Comparison of ENCODE assay signal across 9 cellular contexts in the genomic region with DNA sequence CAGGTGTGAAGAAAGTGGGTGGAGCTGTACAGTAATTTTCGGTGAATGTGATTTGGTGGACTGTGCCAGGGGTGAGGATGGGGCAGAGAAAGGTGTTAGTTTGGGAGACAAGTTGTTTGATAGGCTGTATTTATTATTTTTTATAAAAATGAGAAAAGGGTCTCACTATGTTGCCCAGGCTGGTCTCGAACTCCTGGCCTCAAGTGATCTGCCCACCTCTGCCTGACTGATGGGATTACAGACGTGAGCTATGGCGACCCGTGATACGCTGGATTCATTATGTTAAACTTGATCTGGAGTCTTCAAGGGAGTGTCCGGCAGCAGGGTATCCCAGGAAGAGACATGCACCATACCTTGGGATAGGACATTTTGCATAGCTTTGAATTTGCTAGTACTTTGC. TPM values are rescaled to one million over a fixed set of nuclear protein-coding genes. Genes with fewer than 3 reads are reported as not detected.
DNase-seq lines count a peak whose midpoint lies in the region; ATAC-seq and TF ChIP-seq lines count a peak whose summit lies in the region.
"Had no signal": no experiment of that assay in that cellular context is flagged by ENCODE, and none has a peak within 500 bp of the region (broad histone marks: within the 10 kb centered on the region; RNA-seq: fewer than 3 reads in every experiment).

No MANE protein-coding gene starts in this region.

- no peak overlapping the region for H3K9ac ChIP-seq in HUES64 (ENCODE audit: low read depth, low read length)

- TF ChIP-seq CTCF in AG04450 (IDR thresholded peaks at IDR 0.05; ENCODE audit: low read depth, low read length) (no peak), nephron (IDR thresholded peaks at IDR 0.05; ENCODE audit: unreplicated experiment in 3 of 3) (no peak), adrenal gland (IDR thresholded peaks at IDR 0.05) (no peak)

- no peak for TF ChIP-seq POLR2A in adrenal gland (IDR thresholded peaks at IDR 0.05)

- no peak for ATAC-seq in central memory CD8-positive, alpha-beta T cell (replicated peaks; ENCODE audit: extremely low read depth, poor library complexity, severe bottlenecking)
- no peak for ATAC-seq in HG02973 (IDR thresholded peaks at IDR 0.05; ENCODE audit: unreplicated experiment)

- H3K27ac ChIP-seq in AG04450 (ENCODE audit: low read depth, low read length) (no peak overlapping the region), HUES64 (ENCODE audit: low read depth, low read length) (no peak overlapping the region), adrenal gland (peak overlapping the region in 1 of 5 donors; percentile 99)

- intact Hi-C loops in adrenal gland (cut with DNase I): no loop called here

- H3K36me3 ChIP-seq in HUES64 (ENCODE audit: insufficient read depth, low read length): no peaks in the 10 kb centered on the region
- H3K36me3 ChIP-seq in adrenal gland (replicated peaks in 1 of 2): no peaks in the 10 kb centered on the region

- H3K4me1 Mint-ChIP-seq in central memory CD8-positive, alpha-beta T cell: peaks cover 63% of the 10 kb centered on the region
- peaks cover 45% of the 10 kb centered on the region for H3K4me1 Mint-ChIP-seq in nephron

- H3K27me3 ChIP-seq in AG04450 (ENCODE audit: control insufficient read depth, insufficient read depth, low read length) (no peaks in the 10 kb centered on the region), HUES64 (ENCODE audit: insufficient read depth, low read length) (no peaks in the 10 kb centered on the region), adrenal gland (no peaks in the 10 kb centered on the region)

- DNase-seq in AG04450 (ENCODE audit: low read depth, low spot score) (no peak), adrenal gland (no peak), NCI-H2107 (lab: John Stamatoyannopoulos, UW) (no peak), UCSD-AML1 (lab: John Stamatoyannopoulos, UW; ENCODE audit: unreplicated experiment) (no peak)
- DNase-seq in central memory CD8-positive, alpha-beta T cell (ENCODE audit: low spot score in 2 of 2): no peak
- DNase-seq: NCI-H510A had no signal

- H3K27ac Mint-ChIP-seq in central memory CD8-positive, alpha-beta T cell (ENCODE audit: low read depth): peak overlapping the region; percentile 93
- H3K27ac Mint-ChIP-seq in nephron: peak overlapping the region; percentile 30 to 100 (median 97)

- H3K4me3 Mint-ChIP-seq in central memory CD8-positive, alpha-beta T cell: peak overlapping the region; percentile 87
- H3K4me3 Mint-ChIP-seq in nephron: peak overlapping the region; percentile 88 to 93 (median 91)

- H3K9me3 ChIP-seq in AG04450 (ENCODE audit: control insufficient read depth, insufficient read depth, low read length) (no peaks in the 10 kb centered on the region; the same call in 1 of the 2 replicates), HUES64 (ENCODE audit: insufficient read depth, low read depth, low read length) (no peaks in the 10 kb centered on the region), adrenal gland (replicated peaks in 1 of 3) (no peaks in the 10 kb centered on the region)

- CTCF ChIA-PET in AG04450 (lab: Charles Lee): no interaction called here

- H3K4me3 ChIP-seq in AG04450 (ENCODE audit: low read depth, low read length) (peak overlapping the region; percentile 82), HUES64 (ENCODE audit: low read length) (peak overlapping the region; percentile 81), adrenal gland (peak overlapping the region in 1 of 4 donors; percentile 83)

- no peaks in the 10 kb centered on the region for H3K27me3 Mint-ChIP-seq in central memory CD8-positive, alpha-beta T cell
- no peaks in the 10 kb centered on the region for H3K27me3 Mint-ChIP-seq in nephron (ENCODE audit: low read depth)

- 91% methylated on average over 7 of the region's 7 CpGs for WGBS in HUES64
- 85 to 87% (median 86%) methylated on average over 7 of the region's 7 CpGs for WGBS in adrenal gland, 4 donors

- no peaks in the 10 kb centered on the region for H3K9me3 Mint-ChIP-seq in central memory CD8-positive, alpha-beta T cell
- H3K9me3 Mint-ChIP-seq in nephron: no peaks in the 10 kb centered on the region

- peaks cover 11% of the 10 kb centered on the region for H3K4me1 ChIP-seq in HUES64 (ENCODE audit: insufficient read depth, low read length)
- H3K4me1 ChIP-seq in adrenal gland (replicated peaks in 1 of 2): peaks cover 3 to 35% of the 10 kb centered on the region in 2 donors

- POLR2A ChIA-PET in AG04450 (lab: Yijun Ruan, JAX): no interaction called here

- peaks cover 17% of the 10 kb centered on the region for H3K36me3 Mint-ChIP-seq in central memory CD8-positive, alpha-beta T cell (ENCODE audit: insufficient read depth)
- H3K36me3 Mint-ChIP-seq in nephron (ENCODE audit: low read depth): peaks cover 31% of the 10 kb centered on the region

RNA-seq across cellular contexts. Expression of a gene that starts 1.3 kb away (rescaled TPM):
- 10.4 and 14.1 TPM in 2 replicates for polyA plus RNA-seq in AG04450 (2011; rRNA removed)
- polyA minus RNA-seq in AG04450 (2011; rRNA and poly(A)+ RNA removed): 52.9 and 54.4 TPM in 2 replicates
- polyA plus RNA-seq in HUES64 (2013, experiment 1 of 2): 15.5 TPM
- 13.9 TPM for polyA plus RNA-seq in HUES64 (2013, experiment 2 of 2)
- 10 to 100 TPM; 18.6 to 50.2 (median 31.2) TPM for total RNA-seq in adrenal gland
- 10 to 100 TPM in 2 of 3 donors, 1 to 10 TPM in 1; 6.0 to 15.0 (median 14.6) TPM for polyA plus RNA-seq in adrenal gland
